ENCODE assay signal across 8 cellular contexts in the genomic region with DNA sequence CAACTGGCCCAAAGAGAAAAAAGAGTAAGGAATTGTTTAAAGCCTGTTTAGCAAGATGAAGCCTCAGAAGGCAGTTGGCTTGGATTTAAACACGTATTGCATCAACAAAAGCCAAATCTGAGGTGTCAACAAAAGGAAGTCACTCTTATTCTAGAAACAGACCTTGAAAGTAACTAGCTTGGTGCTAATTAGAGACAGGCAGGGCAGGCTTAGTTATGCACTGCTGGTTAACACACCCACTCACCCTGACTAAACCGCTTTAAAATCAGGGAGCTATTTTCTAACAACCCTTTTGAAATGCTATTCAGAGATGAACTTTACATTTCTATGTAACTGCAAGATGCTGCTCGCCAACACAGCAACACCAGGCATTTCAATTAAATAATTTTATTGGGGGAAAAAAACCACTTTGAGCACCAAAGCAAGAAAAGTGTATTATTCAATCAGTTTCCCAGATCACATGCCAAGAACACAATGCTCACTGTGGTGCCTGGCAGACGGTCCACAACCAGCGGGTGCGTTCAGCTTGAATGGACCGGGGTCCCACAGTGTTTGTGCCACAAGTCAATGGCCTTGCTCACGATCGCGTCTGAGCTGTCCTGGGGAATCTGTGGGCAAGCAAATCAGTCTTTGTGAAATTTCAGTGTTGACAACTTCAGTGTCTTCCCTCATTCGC. TPM values are rescaled to one million over a fixed set of nuclear protein-coding genes. Genes with fewer than 3 reads are reported as not detected.
DNase-seq lines count a peak whose midpoint lies in the region; ATAC-seq and TF ChIP-seq lines count a peak whose summit lies in the region.

No MANE protein-coding gene starts in this region.

- peak; percentile 51 for DNase-seq in Karpas-422
- DNase-seq in glomerular visceral epithelial cell (ENCODE audit: extremely low spot score), result peak; percentile 25
- DNase-seq in CD4-positive, alpha-beta T cell, result no peak
- no peak for DNase-seq in HuH-7 (ENCODE audit: low spot score)
- DNase-seq in NCI-H1417 treated with DMSO at 0.1 percent for 48 hours (lab: John Stamatoyannopoulos, UW), result no peak

- H3K79me2 ChIP-seq in DOHH2 (ENCODE audit: control insufficient read depth, low read length) (no peaks in the 10 kb centered on the region), Karpas-422 (ENCODE audit: low read length) (no peaks in the 10 kb centered on the region)

- no peak overlapping the region for H2AFZ ChIP-seq in Karpas-422 (ENCODE audit: low read length)

- H3K9me3 ChIP-seq in DOHH2 (ENCODE audit: control insufficient read depth, insufficient read depth, low read length) (no peaks in the 10 kb centered on the region), Karpas-422 (ENCODE audit: low read length) (no peaks in the 10 kb centered on the region)
- no peaks in the 10 kb centered on the region for H3K9me3 ChIP-seq in CD4-positive, alpha-beta T cell (ENCODE audit: control insufficient read depth, low read length)

- intact Hi-C loops in CD4-positive, alpha-beta T cell (cut with DNase I, micrococcal nuclease), result no loop called here

- peaks cover 95% of the 10 kb centered on the region for H3K36me3 Mint-ChIP-seq in CD4-positive, alpha-beta T cell (ENCODE audit: low read depth)

- H3K27me3 Mint-ChIP-seq in CD4-positive, alpha-beta T cell, result no peaks in the 10 kb centered on the region

- H3K9ac ChIP-seq in Karpas-422 (ENCODE audit: low read length), result no peak overlapping the region

- H4K20me1 ChIP-seq in DOHH2 (ENCODE audit: control insufficient read depth, insufficient read depth, low read depth, low read length) (no peaks in the 10 kb centered on the region; the same call in 1 of the 2 replicates), Karpas-422 (ENCODE audit: insufficient read depth, low read depth, low read length) (no peaks in the 10 kb centered on the region)

- peak; percentile 36 for ATAC-seq in GM21381 (IDR thresholded peaks at IDR 0.05; ENCODE audit: unreplicated experiment)
- ATAC-seq in CD4-positive, alpha-beta T cell (ENCODE audit: poor library complexity), result no peak
- no peak for ATAC-seq in HG03039 (IDR thresholded peaks at IDR 0.05; ENCODE audit: unreplicated experiment)

- no peak overlapping the region for H3K27ac Mint-ChIP-seq in CD4-positive, alpha-beta T cell

- peaks cover 26% of the 10 kb centered on the region for H3K4me1 ChIP-seq in DOHH2 (ENCODE audit: control insufficient read depth, low read length)
- H3K4me1 ChIP-seq in Karpas-422 (ENCODE audit: low read length), result peaks cover 21% of the 10 kb centered on the region

- POLR2A ChIA-PET in CD4-positive, alpha-beta T cell (lab: Charles Lee), result no interaction called here

- H3K4me1 Mint-ChIP-seq in CD4-positive, alpha-beta T cell (ENCODE audit: low read depth), result peaks cover 19% of the 10 kb centered on the region

- H3K36me3 ChIP-seq in DOHH2 (ENCODE audit: control insufficient read depth, low read length), result peaks cover 31% of the 10 kb centered on the region
- peaks cover 12% of the 10 kb centered on the region for H3K36me3 ChIP-seq in Karpas-422 (ENCODE audit: insufficient read depth, low read length)

- H3K9me2 ChIP-seq in DOHH2 (replicated peaks; ENCODE audit: control insufficient read depth, low read length) (no peaks in the 10 kb centered on the region), Karpas-422 (replicated peaks; ENCODE audit: insufficient read depth, low read length) (no peaks in the 10 kb centered on the region)

- H3F3A ChIP-seq in DOHH2 (ENCODE audit: control insufficient read depth, insufficient read depth), result no peaks in the 10 kb centered on the region

- CTCF ChIA-PET in CD4-positive, alpha-beta T cell (lab: Charles Lee), result no interaction called here

- H3K27ac ChIP-seq in DOHH2 (ENCODE audit: low read depth, low read length), result no peak overlapping the region
- H3K27ac ChIP-seq in Karpas-422 (ENCODE audit: low read length), result 0 out of 2 replicates have a peak overlapping the region, but pooled peaks have one; percentile 17
- no peak overlapping the region for H3K27ac ChIP-seq in CD4-positive, alpha-beta T cell (ENCODE audit: low read depth, low read length)

- peak overlapping the region; percentile 12 for H3K4me3 ChIP-seq in DOHH2 (ENCODE audit: low read length)
- no peak overlapping the region for H3K4me3 ChIP-seq in Karpas-422 (ENCODE audit: low read length)

- H3K4me2 ChIP-seq in DOHH2 (ENCODE audit: low read length), result peak overlapping the region; percentile 60
- H3K4me2 ChIP-seq in Karpas-422 (ENCODE audit: low read depth, low read length, poor library complexity, severe bottlenecking), result peak overlapping the region; percentile 18

- no peaks in the 10 kb centered on the region for H3K9me3 Mint-ChIP-seq in CD4-positive, alpha-beta T cell

- TF ChIP-seq CTCF in DOHH2 (IDR thresholded peaks at IDR 0.05; ENCODE audit: low read depth, low read length, poor library complexity, severe bottlenecking), result no peak
- TF ChIP-seq CTCF in CD4-positive, alpha-beta T cell (IDR thresholded peaks at IDR 0.05), result no peak

- H3K27me3 ChIP-seq in DOHH2 (ENCODE audit: control insufficient read depth, low read length), result no peaks in the 10 kb centered on the region
- no peaks in the 10 kb centered on the region for H3K27me3 ChIP-seq in Karpas-422 (ENCODE audit: low read length)
- H3K27me3 ChIP-seq in CD4-positive, alpha-beta T cell (ENCODE audit: control insufficient read depth, insufficient read depth, low read length), result no peaks in the 10 kb centered on the region

- no peak overlapping the region for H3K4me3 Mint-ChIP-seq in CD4-positive, alpha-beta T cell

RNA-seq across cellular contexts. Expression of a gene that starts 23.6 kb away (rescaled TPM):
- total RNA-seq in Karpas-422 (2014; rRNA removed; shearing (Covaris generic); ENCODE audit: low replicate concordance), result 16.3 and 28.6 TPM in 2 replicates
- total RNA-seq in CD4-positive, alpha-beta T cell, result 10 to 100 TPM; 10.2 to 12.3 TPM

Comparison
In these comparisons a context has a peak if more than half of its experiments do, and no peak if none do; other contexts are left out.
1. DNase-seq: peak in Karpas-422 (single experiment) and glomerular visceral epithelial cell (single experiment); none in CD4-positive, alpha-beta T cell (0 of 10), HuH-7 (single experiment) and NCI-H1417 treated with DMSO at 0.1 percent for 48 hours (single experiment).